In the genomic region with DNA sequence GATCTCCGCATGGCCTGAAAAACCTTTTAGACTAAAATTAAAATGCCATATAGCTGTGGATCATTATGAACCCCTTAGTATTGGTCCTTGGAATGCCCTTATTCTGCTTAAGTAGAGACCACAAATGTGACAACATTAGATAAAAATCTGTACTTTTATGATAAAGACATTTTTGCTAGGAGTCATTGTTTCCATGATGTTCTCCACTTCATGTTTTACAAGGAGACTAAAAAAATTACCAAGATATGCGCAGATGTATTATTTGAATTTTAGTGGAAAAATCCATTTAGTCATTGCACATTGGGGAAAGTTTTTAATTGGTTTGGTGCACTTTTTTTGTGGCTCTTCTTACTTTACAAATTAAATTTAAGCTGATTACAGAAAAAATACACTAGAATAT, we compare ENCODE assay signal across 9 cellular contexts. TPM values are rescaled to one million over a fixed set of nuclear protein-coding genes. Genes with fewer than 3 reads are reported as not detected.
DNase-seq lines count a peak whose midpoint lies in the region; ATAC-seq and TF ChIP-seq lines count a peak whose summit lies in the region.
"Had no signal": no experiment of that assay in that cellular context is flagged by ENCODE, and none has a peak within 500 bp of the region (broad histone marks: within the 10 kb centered on the region; RNA-seq: fewer than 3 reads in every experiment).

No MANE protein-coding gene starts in this region.

- H3K9me3 ChIP-seq in BE2C: no peaks in the 10 kb centered on the region

- peak overlapping the region; percentile 99 for H3K27ac Mint-ChIP-seq in activated T-helper 17 cell treated with anti-CD3 and anti-CD28 coated beads, Interleukin-2, amount 50 U/mL, for 72 hours
- H3K27ac Mint-ChIP-seq in immature natural killer cell: peak overlapping the region in 3 of 6 donors; percentile 50 to 87 (median 68)

- peaks cover 10% of the 10 kb centered on the region for H3K4me1 ChIP-seq in BE2C

- TF ChIP-seq CTCF in BE2C (IDR thresholded peaks at IDR 0.05; ENCODE audit: low read depth, low read length): no peak

- H3K4me3 ChIP-seq in BE2C (ENCODE audit: low read depth, low read length): peak overlapping the region; percentile 83

- no peaks in the 10 kb centered on the region for H3K27me3 Mint-ChIP-seq in activated T-helper 17 cell treated with anti-CD3 and anti-CD28 coated beads, Interleukin-2, amount 50 U/mL, for 72 hours
- peaks cover 5 to 8% (median 6%) of the 10 kb centered on the region in 3 donors for H3K27me3 Mint-ChIP-seq in immature natural killer cell (ENCODE audit: low read depth in 3 of 3)

- no peak for ATAC-seq in activated T-helper 17 cell treated with anti-CD3 and anti-CD28 coated beads, Interleukin-2, amount 50 U/mL, for 72 hours (replicated peaks)
- no peak for ATAC-seq in GM18870 (IDR thresholded peaks at IDR 0.05; ENCODE audit: unreplicated experiment)

- no peaks in the 10 kb centered on the region for H3K4me1 Mint-ChIP-seq in activated T-helper 17 cell treated with anti-CD3 and anti-CD28 coated beads, Interleukin-2, amount 50 U/mL, for 72 hours
- H3K4me1 Mint-ChIP-seq in immature natural killer cell: peaks cover 12 to 36% of the 10 kb centered on the region in 2 donors

- H3K36me3 ChIP-seq in BE2C: 0 out of 2 replicates have a peak, but pooled peaks cover 3% of the 10 kb centered on the region

- no peaks in the 10 kb centered on the region for H3K27me3 ChIP-seq in BE2C

- no peaks in the 10 kb centered on the region for H3K9me3 Mint-ChIP-seq in activated T-helper 17 cell treated with anti-CD3 and anti-CD28 coated beads, Interleukin-2, amount 50 U/mL, for 72 hours
- no peaks in the 10 kb centered on the region for H3K9me3 Mint-ChIP-seq in immature natural killer cell

- H3K36me3 Mint-ChIP-seq in activated T-helper 17 cell treated with anti-CD3 and anti-CD28 coated beads, Interleukin-2, amount 50 U/mL, for 72 hours (ENCODE audit: low read depth): peaks cover 40% of the 10 kb centered on the region
- H3K36me3 Mint-ChIP-seq in immature natural killer cell: no peaks in the 10 kb centered on the region

- peak overlapping the region; percentile 96 for H3K4me3 Mint-ChIP-seq in activated T-helper 17 cell treated with anti-CD3 and anti-CD28 coated beads, Interleukin-2, amount 50 U/mL, for 72 hours
- H3K4me3 Mint-ChIP-seq in immature natural killer cell: peak overlapping the region; percentile 14 to 89 (median 83)

- DNase-seq in BE2C: no peak
- DNase-seq in HT-29 (ENCODE audit: low spot score): peak; percentile 2
- no peak for DNase-seq in immature natural killer cell
- no peak for DNase-seq in NCI-H748 (lab: John Stamatoyannopoulos, UW; ENCODE audit: unreplicated experiment)
- DNase-seq in NCI-H1694 treated with DMSO at 0.1 percent for 48 hours (lab: John Stamatoyannopoulos, UW): no peak
- DNase-seq in nucleus accumbens (lab: John Stamatoyannopoulos, UW): no peak
- DNase-seq: NCI-H2107 had no signal

RNA-seq across cellular contexts. Expression of gene PHF6, which starts 1.8 kb away (rescaled TPM):
- polyA plus RNA-seq in BE2C (2012; ENCODE audit: insufficient read depth, insufficient read length, low read depth): 16.1 TPM
- total RNA-seq in HT-29 (2014; rRNA removed; shearing (Covaris generic)): 6.4 and 7.5 TPM in 2 replicates
- 10 to 100 TPM; 27.6 to 33.9 TPM for total RNA-seq in activated T-helper 17 cell treated with anti-CD3 and anti-CD28 coated beads, Interleukin-2, amount 50 U/mL, for 72 hours
- 10 to 100 TPM; 17.3 to 25.0 (median 21.5) TPM for polyA plus RNA-seq in immature natural killer cell
